25 cellular contexts compared by ENCODE assay signal in genomic region chr6:4259391-4259790, GRCh38.
DNase-seq lines count a peak whose midpoint lies in the region; ATAC-seq, FAIRE-seq and TF ChIP-seq lines count a peak whose summit lies in the region.
"Had no signal": no experiment of that assay in that cellular context is flagged by ENCODE, and none has a peak within 500 bp of the region (broad histone marks: within the 10 kb centered on the region; RNA-seq: fewer than 3 reads in every experiment).

No MANE protein-coding gene starts in this region.

- no peak overlapping the region for H3K9ac ChIP-seq in keratinocyte (ENCODE audit: control insufficient read depth, extremely low read depth, insufficient read depth, low read length)
- H3K9ac ChIP-seq: BLaER1 treated with 17β-estradiol and CSF1 and Interleukin-3, amounts not matched to agents 10 nM and 100 nM had no signal

- H3K79me2 ChIP-seq in keratinocyte (ENCODE audit: control insufficient read depth, insufficient read depth, low read length) (no peaks in the 10 kb centered on the region), hepatocyte (no peaks in the 10 kb centered on the region)

- no peaks in the 10 kb centered on the region for H3K9me3 ChIP-seq in keratinocyte (ENCODE audit: control insufficient read depth, low read depth, low read length)
- H3K9me3 ChIP-seq in hepatocyte (ENCODE audit: low read depth), result no peaks in the 10 kb centered on the region
- H3K9me3 ChIP-seq: A549, BE2C had no signal

- no peaks in the 10 kb centered on the region for H3K9me2 ChIP-seq in hepatocyte (replicated peaks; ENCODE audit: insufficient read depth)

- FAIRE-seq in bronchial epithelial cell (lab: Jason Lieb, UNC), result no peak
- peak; percentile 63 for FAIRE-seq in keratinocyte (lab: Jason Lieb, UNC)
- FAIRE-seq: A549, D721Med, GM12878, GM19239 had no signal

- H3K4me3 ChIP-seq in bronchial epithelial cell (ENCODE audit: low read depth, low read length) (no peak overlapping the region), keratinocyte (ENCODE audit: control insufficient read depth in 2 of 3, extremely low read depth in 1 of 3, insufficient read depth in 2 of 3, low read depth in 1 of 3, low read length in 3 of 3) (no peak overlapping the region), hepatocyte (no peak overlapping the region)
- H3K4me3 ChIP-seq: A549; BLaER1 treated with 17β-estradiol and CSF1 and Interleukin-3, amounts not matched to agents 10 nM and 100 nM; GM12878; GM23338 had no signal

- H3K36me3 ChIP-seq in bronchial epithelial cell (ENCODE audit: control insufficient read depth, insufficient read depth, low read length) (no peaks in the 10 kb centered on the region), keratinocyte (ENCODE audit: control insufficient read depth in 2 of 2, extremely low read depth in 1 of 2, insufficient read depth in 2 of 2, low read length in 2 of 2) (no peaks in the 10 kb centered on the region), hepatocyte (replicated peaks; ENCODE audit: insufficient read depth, low read depth) (no peaks in the 10 kb centered on the region)
- H3K36me3 ChIP-seq: BE2C; BLaER1 treated with 17β-estradiol and CSF1 and Interleukin-3, amounts not matched to agents 10 nM and 100 nM had no signal

- H3K4me1 ChIP-seq in keratinocyte (ENCODE audit: control insufficient read depth, extremely low read depth, insufficient read depth, low read length) (peaks cover 15% of the 10 kb centered on the region), hepatocyte (ENCODE audit: insufficient read depth) (peaks cover under 1% of the 10 kb centered on the region)
- H3K4me1 ChIP-seq: A549; BE2C; BLaER1 treated with 17β-estradiol and CSF1 and Interleukin-3, amounts not matched to agents 10 nM and 100 nM had no signal

- peak overlapping the region; percentile 35 for H3K4me2 ChIP-seq in keratinocyte (ENCODE audit: control insufficient read depth, extremely low read depth, insufficient read depth, low read depth, low read length)
- H3K4me2 ChIP-seq in hepatocyte, result no peak overlapping the region
- H3K4me2 ChIP-seq: A549; BLaER1 treated with 17β-estradiol and CSF1 and Interleukin-3, amounts not matched to agents 10 nM and 100 nM; GM23338 had no signal

- TF ChIP-seq CTCF in VCaP (conservative IDR thresholded peaks at IDR 0.05), result no peak
- no peak for TF ChIP-seq CTCF in bronchial epithelial cell (IDR thresholded peaks at IDR 0.05; ENCODE audit: insufficient read depth, low read length, severe bottlenecking)
- TF ChIP-seq CTCF in keratinocyte (optimal IDR thresholded peaks at IDR 0.05 in 1 of 3, IDR thresholded peaks at IDR 0.05 in 1 of 3, conservative IDR thresholded peaks at IDR 0.05 in 1 of 3; ENCODE audit: extremely low read depth in 1 of 3, insufficient read depth in 2 of 3, low read length in 3 of 3), result no peak
- no peak for TF ChIP-seq CTCF in hepatocyte (IDR thresholded peaks at IDR 0.05; ENCODE audit: poor library complexity)

- dilution Hi-C loops in keratinocyte (cut with MboI; ENCODE audit: extremely low pct_ligation_motif_present, low sequenced_read_pairs), result no loop called here

- H3K9me1 ChIP-seq in keratinocyte (ENCODE audit: control insufficient read depth, extremely low read depth, insufficient read depth, low read length), result no peaks in the 10 kb centered on the region

- intact Hi-C loops in posterior cingulate gyrus (cut with DNase I), result no loop called here

- H3K27ac ChIP-seq in VCaP (peak overlapping the region; percentile 58), keratinocyte (ENCODE audit: control insufficient read depth, insufficient read depth, low read length) (no peak overlapping the region), hepatocyte (no peak overlapping the region)
- H3K27ac ChIP-seq: A549; BLaER1 treated with 17β-estradiol and CSF1 and Interleukin-3, amounts not matched to agents 10 nM and 100 nM had no signal

- H3K27me3 ChIP-seq in bronchial epithelial cell (ENCODE audit: control insufficient read depth, insufficient read depth, low read length) (no peaks in the 10 kb centered on the region), keratinocyte (ENCODE audit: control insufficient read depth, extremely low read depth, insufficient read depth, low read length) (no peaks in the 10 kb centered on the region), hepatocyte (no peaks in the 10 kb centered on the region)
- H3K27me3 ChIP-seq: BE2C; BLaER1 treated with 17β-estradiol and CSF1 and Interleukin-3, amounts not matched to agents 10 nM and 100 nM had no signal

- H2AFZ ChIP-seq in keratinocyte (ENCODE audit: control insufficient read depth, low read length) (peak overlapping the region; percentile 10), hepatocyte (no peak overlapping the region)
- H2AFZ ChIP-seq: GM23338 had no signal

- H4K20me1 ChIP-seq in keratinocyte (ENCODE audit: control insufficient read depth, extremely low read depth, insufficient read depth, low read length) (no peaks in the 10 kb centered on the region), hepatocyte (ENCODE audit: insufficient read depth, poor library complexity, severe bottlenecking) (no peaks in the 10 kb centered on the region)
- H4K20me1 ChIP-seq: BLaER1 treated with 17β-estradiol and CSF1 and Interleukin-3, amounts not matched to agents 10 nM and 100 nM had no signal

- peak; percentile 75 for ATAC-seq in esophagus mucosa
- no peak for ATAC-seq in HG02840 (IDR thresholded peaks at IDR 0.05; ENCODE audit: low FRiP score, unreplicated experiment)
- ATAC-seq: A549, GM12878, GM23338, HCT116 had no signal

- 83% methylated on average over 4 of the region's 4 CpGs for WGBS in hepatocyte (ENCODE audit: low lambda C conversion rate, missing lambda C conversion rate)

- DNase-seq in bronchial epithelial cell (ENCODE audit: low read depth) (peak; percentile 84), keratinocyte (ENCODE audit: low read depth, low spot score) (peak; percentile 56), posterior cingulate gyrus (no peak), hepatocyte (ENCODE audit: low spot score) (no peak)
- DNase-seq: 8988T; ACHN; AML-193; BE2C; CD4-positive, alpha-beta T cell; CD8-positive, alpha-beta memory T cell; DMS 273 treated with DMSO at 0.1 percent for 48 hours; DMS79; EL; GDM1; H9 had no signal

Comparison
In these comparisons a context has a peak if more than half of its experiments do, and no peak if none do; other contexts are left out.
1. DNase-seq: peak in bronchial epithelial cell (single experiment) and keratinocyte (single experiment); none in posterior cingulate gyrus (0 of 10) and hepatocyte (single experiment).